ENCODE assay signal across 9 cellular contexts in genomic region chr15:32717290-32718081, GRCh38. TPM values are rescaled to one million over a fixed set of nuclear protein-coding genes. Genes with fewer than 3 reads are reported as not detected.
DNase-seq lines count a peak whose midpoint lies in the region; ATAC-seq and TF ChIP-seq lines count a peak whose summit lies in the region.
"Had no signal": no experiment of that assay in that cellular context is flagged by ENCODE, and none has a peak within 500 bp of the region (broad histone marks: within the 10 kb centered on the region; RNA-seq: fewer than 3 reads in every experiment).

GREM1 (plus strand) TSS chr15:32718004; CDS start chr15:32730691, 12,687 bp downstream.

- no peaks in the 10 kb centered on the region for H3K36me3 ChIP-seq in thoracic aorta

- H3K4me1 ChIP-seq in thoracic aorta (ENCODE audit: control insufficient read depth in 1 of 2, low read depth in 2 of 2) = peaks cover 15 to 25% of the 10 kb centered on the region in 2 donors

- H3K4me1 Mint-ChIP-seq in activated CD8-positive, alpha-beta memory T cell treated with anti-CD3 and anti-CD28 coated beads, Interleukin-2, amount 10 ng/mL, durations not matched to agents 7 days and 5 days = peaks cover 24% of the 10 kb centered on the region
- peaks cover 42% of the 10 kb centered on the region for H3K4me1 Mint-ChIP-seq in chondrocyte (ENCODE audit: low read depth)

- peaks cover 86% of the 10 kb centered on the region for H3K27me3 Mint-ChIP-seq in activated CD8-positive, alpha-beta memory T cell treated with anti-CD3 and anti-CD28 coated beads, Interleukin-2, amount 10 ng/mL, durations not matched to agents 7 days and 5 days
- H3K27me3 Mint-ChIP-seq in chondrocyte (ENCODE audit: low read depth) = no peaks in the 10 kb centered on the region

- peak within 1 kb of the TSS; percentile 46 for H3K4me3 Mint-ChIP-seq in activated CD8-positive, alpha-beta memory T cell treated with anti-CD3 and anti-CD28 coated beads, Interleukin-2, amount 10 ng/mL, durations not matched to agents 7 days and 5 days
- H3K4me3 Mint-ChIP-seq in chondrocyte (ENCODE audit: unreplicated experiment) = peak within 1 kb of the TSS; percentile 86

- no peak for DNase-seq in activated CD8-positive, alpha-beta memory T cell treated with anti-CD3 and anti-CD28 coated beads, Interleukin-2, amount 10 ng/mL, durations not matched to agents 7 days and 5 days
- DNase-seq in activated CD8-positive, alpha-beta memory T cell treated with anti-CD3 and anti-CD28 coated beads for 24 hours = no peak
- DNase-seq in chondrocyte (ENCODE audit: low spot score) (no peak), medulla oblongata (ENCODE audit: extremely low spot score) (peak; percentile 38), thoracic aorta (ENCODE audit: low spot score) (no peak), NCI-H774 (lab: John Stamatoyannopoulos, UW) (no peak), NCI-H187 (lab: John Stamatoyannopoulos, UW) (no peak)

- H3K4me3 ChIP-seq in thoracic aorta = peak within 1 kb of the TSS; percentile 58

- peaks cover 15% of the 10 kb centered on the region for H3K27me3 ChIP-seq in thoracic aorta (replicated peaks; ENCODE audit: insufficient read depth)

- no peaks in the 10 kb centered on the region for H3K9me3 Mint-ChIP-seq in activated CD8-positive, alpha-beta memory T cell treated with anti-CD3 and anti-CD28 coated beads, Interleukin-2, amount 10 ng/mL, durations not matched to agents 7 days and 5 days (ENCODE audit: low read depth)
- H3K9me3 Mint-ChIP-seq in chondrocyte (ENCODE audit: low read depth) = no peaks in the 10 kb centered on the region

- no peaks in the 10 kb centered on the region for H3K9me3 ChIP-seq in thoracic aorta

- peak within 1 kb of the TSS; percentile 61 for H3K27ac Mint-ChIP-seq in activated CD8-positive, alpha-beta memory T cell treated with anti-CD3 and anti-CD28 coated beads, Interleukin-2, amount 10 ng/mL, durations not matched to agents 7 days and 5 days
- H3K27ac Mint-ChIP-seq in chondrocyte (ENCODE audit: unreplicated experiment) = peak within 1 kb of the TSS; percentile 90

- ATAC-seq in activated CD8-positive, alpha-beta memory T cell treated with anti-CD3 and anti-CD28 coated beads, Interleukin-2, amount 10 ng/mL, durations not matched to agents 7 days and 5 days = no peak
- no peak for ATAC-seq in thoracic aorta (ENCODE audit: insufficient number of reproducible peaks, low FRiP score, low read depth)
- no peak for ATAC-seq in HG02763 (IDR thresholded peaks at IDR 0.05; ENCODE audit: unreplicated experiment)

- H3K27ac ChIP-seq in thoracic aorta = no peak within 1 kb of the TSS

- TF ChIP-seq CTCF in chondrocyte (IDR thresholded peaks at IDR 0.05) (no peak), thoracic aorta (IDR thresholded peaks at IDR 0.05) (no peak)

- CTCF ChIA-PET in activated CD8-positive, alpha-beta memory T cell treated with anti-CD3 and anti-CD28 coated beads, Interleukin-2, amount 10 ng/mL, durations not matched to agents 7 days and 5 days (lab: Charles Lee) = no interaction called here

- H3K36me3 Mint-ChIP-seq in activated CD8-positive, alpha-beta memory T cell treated with anti-CD3 and anti-CD28 coated beads, Interleukin-2, amount 10 ng/mL, durations not matched to agents 7 days and 5 days = no peaks in the 10 kb centered on the region
- H3K36me3 Mint-ChIP-seq in chondrocyte (ENCODE audit: low read depth) = no peaks in the 10 kb centered on the region

RNA-seq across cellular contexts. Expression of gene GREM1, which starts in this region (rescaled TPM):
- not detected for total RNA-seq in activated CD8-positive, alpha-beta memory T cell treated with anti-CD3 and anti-CD28 coated beads, Interleukin-2, amount 10 ng/mL, durations not matched to agents 7 days and 5 days
- 142 to 227 TPM (median 151 TPM) in 3 replicates for total RNA-seq in chondrocyte
- under 1 TPM; 0.42 to 0.95 TPM for total RNA-seq in thoracic aorta
- total RNA-seq: T-helper 2 cell treated with Interferon-gamma antibody and Interleukin-4, amounts not matched to agents 100 ng/mL and 5 ng/mL, for 36 hours had no signal

Comparison
In these comparisons a context has a peak if more than half of its experiments do, and no peak if none do; other contexts are left out.
1. RNA of gene GREM1 (total RNA-seq): 142 to 227 TPM in chondrocyte; 0.42 to 0.95 TPM in thoracic aorta and not detected in activated CD8-positive, alpha-beta memory T cell treated with anti-CD3 and anti-CD28 coated beads, Interleukin-2, amount 10 ng/mL, durations not matched to agents 7 days and 5 days; every median in the first group is over 10 times any median in the second.